In genomic region chr4:142944565-142944964, GRCh38 we compare ENCODE assay signal across 29 cellular contexts.
"Had no signal": no experiment of that assay in that cellular context is flagged by ENCODE, and none has a peak within 500 bp of the region (broad histone marks: within the 10 kb centered on the region; RNA-seq: fewer than 3 reads in every experiment).

No MANE protein-coding gene starts in this region.

- ATAC-seq: activated T-cell treated with anti-CD3 and anti-CD28 coated beads, Interleukin-2, amount 50 U/mL, for 4 hours; activated T-helper 17 cell treated with anti-CD3 and anti-CD28 coated beads, Interleukin-2, amount 50 U/mL, for 72 hours; T-cell had no signal

- H3K27me3 ChIP-seq: adrenal gland, Peyer's patch had no signal

- H3K27ac ChIP-seq: adrenal gland, Peyer's patch, RWPE1, SK-N-MC, VCaP had no signal

- H3K36me3 ChIP-seq: adrenal gland, Peyer's patch had no signal

- H3K4me3 ChIP-seq: adrenal gland, Peyer's patch, SK-N-MC had no signal

- DNase-seq: activated CD4-positive, alpha-beta memory T cell treated with anti-CD3 and anti-CD28 coated beads for 36 hours; activated CD4-positive, alpha-beta T cell treated with anti-CD3 and anti-CD28 coated beads, Interleukin-2, amount 10 ng/mL, durations not matched to agents 7 days and 5 days; activated CD4-positive, CD25-positive, alpha-beta regulatory T cell; activated CD8-positive, alpha-beta memory T cell treated with anti-CD3 and anti-CD28 coated beads for 24 hours; activated gamma-delta T cell; activated naive CD4-positive, alpha-beta T cell treated with anti-CD3 and anti-CD28 coated beads, Interleukin-2, amount 10 ng/mL, durations not matched to agents 7 days and 5 days; activated naive CD8-positive, alpha-beta T cell treated with anti-CD3 and anti-CD28 coated beads for 36 hours; activated T-cell treated with anti-CD3 and anti-CD28 coated beads, Interleukin-2, amount 50 U/mL, for 4 hours; adrenal gland; anterior cingulate cortex; caudate nucleus; KG1; NCI-H1092; NCI-H1417; NCI-H1930; NCI-H2107; NCI-H2171 treated with DMSO at 0.1 percent for 48 hours; NCI-H226; NCI-H526; NCI-H82; Peyer's patch; Right ventricle myocardium superior; T-cell; T-helper 2 cell; T1000 had no signal

- H3K9me3 ChIP-seq: adrenal gland, Peyer's patch had no signal

- H3K4me1 ChIP-seq: adrenal gland, Peyer's patch had no signal
